Comparison of ENCODE assay signal across 23 cellular contexts in genomic region chr7:82897500-82897899, GRCh38.
"Had no signal": no experiment of that assay in that cellular context is flagged by ENCODE, and none has a peak within 500 bp of the region (broad histone marks: within the 10 kb centered on the region; RNA-seq: fewer than 3 reads in every experiment).

No MANE protein-coding gene starts in this region.

- H3K36me3 ChIP-seq: ascending aorta, lower lobe of right lung, right atrium auricular region, tibial nerve had no signal

- H3K9me3 Mint-ChIP-seq: activated naive CD8-positive, alpha-beta T cell treated with anti-CD3 and anti-CD28 coated beads for 36 hours; T-helper 2 cell treated with Interferon-gamma antibody and Interleukin-4, amounts not matched to agents 5 μg/mL and 100 μg/mL, for 36 hours had no signal

- H3K27ac Mint-ChIP-seq: activated naive CD8-positive, alpha-beta T cell treated with anti-CD3 and anti-CD28 coated beads for 36 hours; brain; effector memory CD8-positive, alpha-beta T cell; natural killer cell treated with Interleukin-12 subunit alpha and Interleukin-12 subunit beta and Interleukin-15 and Interleukin-18, amount 100 ng/mL, for 72 hours; T-helper 2 cell treated with Interferon-gamma antibody and Interleukin-4, amounts not matched to agents 5 μg/mL and 100 μg/mL, for 36 hours had no signal

- DNase-seq: activated CD4-positive, alpha-beta T cell treated with anti-CD3 and anti-CD28 coated beads for 48 hours; activated CD4-positive, alpha-beta T cell treated with anti-CD3 and anti-CD28 coated beads, Interleukin-2, amount 50 U/mL, for 48 hours; activated CD8-positive, alpha-beta memory T cell treated with anti-CD3 and anti-CD28 coated beads for 24 hours; activated effector memory CD4-positive, alpha-beta T cell treated with Interleukin-2 at 50 U/mL for 16 hours; activated naive CD4-positive, alpha-beta T cell treated with Interleukin-2 at 50 U/mL for 16 hours; activated naive CD8-positive, alpha-beta T cell treated with anti-CD3 and anti-CD28 coated beads for 36 hours; caudate nucleus; cortex of kidney; effector memory CD8-positive, alpha-beta T cell; kidney glomerular epithelial cell; lower lobe of right lung; mesendoderm; stimulated activated CD4-positive, alpha-beta T cell treated with anti-CD3 and anti-CD28 coated beads, Interleukin-15, amount 100 ng/mL, for 24 hours; stimulated activated CD4-positive, alpha-beta T cell treated with anti-CD3 and anti-CD28 coated beads, Interleukin-2, amount 100 ng/mL, for 24 hours; stimulated activated naive CD4-positive, alpha-beta T cell had no signal

- H3K9me3 ChIP-seq: ascending aorta, lower lobe of right lung, right atrium auricular region, tibial nerve had no signal

- H3K4me3 ChIP-seq: ascending aorta, lower lobe of right lung, right atrium auricular region, tibial nerve had no signal

- H3K27me3 ChIP-seq: ascending aorta, right atrium auricular region, tibial nerve had no signal

- H3K4me1 Mint-ChIP-seq: activated naive CD8-positive, alpha-beta T cell treated with anti-CD3 and anti-CD28 coated beads for 36 hours; brain had no signal

- H3K4me3 Mint-ChIP-seq: activated naive CD8-positive, alpha-beta T cell treated with anti-CD3 and anti-CD28 coated beads for 36 hours; brain; effector memory CD8-positive, alpha-beta T cell; natural killer cell treated with Interleukin-12 subunit alpha and Interleukin-12 subunit beta and Interleukin-15 and Interleukin-18, amount 100 ng/mL, for 72 hours; T-helper 2 cell treated with Interferon-gamma antibody and Interleukin-4, amounts not matched to agents 5 μg/mL and 100 μg/mL, for 36 hours had no signal

- H3K27ac ChIP-seq: ascending aorta, lower lobe of right lung, right atrium auricular region, tibial nerve, VCaP had no signal

- H3K36me3 Mint-ChIP-seq: activated naive CD8-positive, alpha-beta T cell treated with anti-CD3 and anti-CD28 coated beads for 36 hours; natural killer cell treated with Interleukin-12 subunit alpha and Interleukin-12 subunit beta and Interleukin-15 and Interleukin-18, amount 100 ng/mL, for 72 hours had no signal

- H3K27me3 Mint-ChIP-seq: activated naive CD8-positive, alpha-beta T cell treated with anti-CD3 and anti-CD28 coated beads for 36 hours; brain; effector memory CD8-positive, alpha-beta T cell; natural killer cell treated with Interleukin-12 subunit alpha and Interleukin-12 subunit beta and Interleukin-15 and Interleukin-18, amount 100 ng/mL, for 72 hours had no signal

- FAIRE-seq: frontal cortex had no signal

- H3K4me1 ChIP-seq: ascending aorta, lower lobe of right lung, right atrium auricular region, tibial nerve had no signal
